ENCODE assay signal across 8 cellular contexts in genomic region chrX:54999717-55000598, GRCh38. TPM values are rescaled to one million over a fixed set of nuclear protein-coding genes. Genes with fewer than 3 reads are reported as not detected.
DNase-seq lines count a peak whose midpoint lies in the region; ATAC-seq and TF ChIP-seq lines count a peak whose summit lies in the region.

TSS of gene APEX2 (plus strand) at chrX:55000363. CDS start at chrX:55000423, 60 bp downstream.

- H3K27ac ChIP-seq in PC-9, result peak within 1 kb of the TSS; percentile 85

- peak within 1 kb of the TSS; percentile 84 for H3K4me2 ChIP-seq in PC-9

- peaks cover 14% of the 10 kb centered on the region; the same call in 1 of the 2 replicates for H3K36me3 ChIP-seq in PC-9 (ENCODE audit: low read depth)

- POLR2A ChIA-PET in PC-9 (lab: Charles Lee; ENCODE audit: unreplicated experiment), result interaction anchor here (0.5 to 2.0 kb wide), 4 partner anchors 9 to 1918 kb away, joined by 3 to 16 read pairs (median 6); partner anchors contain the start of genes NBDY and TSPYL2

- intact Hi-C loops in PC-9 (cut with micrococcal nuclease; ENCODE audit: unreplicated experiment), result loop anchor here (2.0 to 10.0 kb wide), 4 partner anchors 59 to 1315 kb away; partner anchors contain the start of genes HUWE1 and MAGED2

- peak; percentile 90 for ATAC-seq in GM21619 (IDR thresholded peaks at IDR 0.05; ENCODE audit: unreplicated experiment)

- TF ChIP-seq CTCF in PC-9 (conservative IDR thresholded peaks at IDR 0.05), result no peak
- no peak for TF ChIP-seq CTCF in epithelial cell of proximal tubule (conservative IDR thresholded peaks at IDR 0.05; ENCODE audit: low read depth, low read length)

- no peaks in the 10 kb centered on the region for H3K9me3 ChIP-seq in PC-9 (ENCODE audit: insufficient read depth, low read depth)

- H2AFZ ChIP-seq in PC-9, result peak within 1 kb of the TSS; percentile 77

- peak within 1 kb of the TSS; percentile 85 for H3K4me3 ChIP-seq in Jurkat, Clone E6-1 (ENCODE audit: low read length)
- peak within 1 kb of the TSS; percentile 74 for H3K4me3 ChIP-seq in PC-9
- peak within 1 kb of the TSS; percentile 75 for H3K4me3 ChIP-seq in epithelial cell of proximal tubule (ENCODE audit: low read depth, low read length)

- TSS peak; percentile 67 for BruUV-seq in PC-9 (replicated peaks; lab: Mats Ljungman, UMichigan)

- no peaks in the 10 kb centered on the region for H3K9me2 ChIP-seq in PC-9 (ENCODE audit: insufficient read depth)

- no peaks in the 10 kb centered on the region for H3K27me3 ChIP-seq in PC-9 (ENCODE audit: insufficient read depth, low read depth)

- H3K4me1 ChIP-seq in PC-9 (replicated peaks; ENCODE audit: insufficient read depth), result peaks cover 42% of the 10 kb centered on the region

- peaks cover 27% of the 10 kb centered on the region for H3K79me2 ChIP-seq in PC-9 (ENCODE audit: low read depth)

- CTCF ChIA-PET in PC-9 (lab: Charles Lee), result interaction anchor here (0.6 kb wide), 1 partner anchor 1755 kb away, joined by 7 read pairs; no protein-coding TSS in a partner anchor

- H4K20me1 ChIP-seq in PC-9 (ENCODE audit: insufficient read depth), result no peaks in the 10 kb centered on the region

- H3F3A ChIP-seq in PC-9 (ENCODE audit: insufficient read depth, low read depth), result peaks cover 3% of the 10 kb centered on the region; the same call in 1 of the 2 replicates

- DNase-seq in DMS153 (lab: John Stamatoyannopoulos, UW) (peak; percentile 77), PC-9 (peak; percentile 89 to 92), epithelial cell of proximal tubule (ENCODE audit: low read depth) (peak; percentile 75), mucosa of gallbladder (ENCODE audit: low spot score) (peak; percentile 91)
- DNase-seq in Jurkat, Clone E6-1 (ENCODE audit: low read depth, low spot score), result peak; percentile 86
- peak; percentile 84 for DNase-seq in activated T-cell treated with anti-CD3 and anti-CD28 coated beads, Interleukin-2, amount 50 U/mL, for 1 hour
- peak; percentile 60 to 78 for DNase-seq in stimulated activated CD8-positive, alpha-beta memory T cell treated with anti-CD3 and anti-CD28 coated beads, Interleukin-4, amount 100 ng/mL, for 4 hours (ENCODE audit: low read depth in 2 of 2, low spot score in 1 of 2)

RNA-seq across cellular contexts. Expression of gene APEX2, which starts in this region (rescaled TPM):
- 37.3 TPM for polyA plus RNA-seq in Jurkat, Clone E6-1 (2012; ENCODE audit: insufficient read depth, insufficient read length)
- total RNA-seq in PC-9 (2021), result 48.0 and 57.7 TPM in 2 replicates
- 17.0 and 25.0 TPM in 2 replicates for total RNA-seq in epithelial cell of proximal tubule
- total RNA-seq in mucosa of gallbladder, result 16.3 TPM

Comparison
In these comparisons a context has a peak if more than half of its experiments do, and no peak if none do; other contexts are left out.
1. Peak in every context shown above with its lines: DNase-seq, ATAC-seq, H3K4me3 ChIP-seq and H3K27ac ChIP-seq.